Comparison of ENCODE assay signal across 12 cellular contexts in genomic region chr4:74768857-74769525, GRCh38. TPM values are rescaled to one million over a fixed set of nuclear protein-coding genes. Genes with fewer than 3 reads are reported as not detected.
A peak's percentile ranks its signal among the peaks of the same experiment; 100 is the strongest.
DNase-seq lines count a peak whose midpoint lies in the region; ATAC-seq and TF ChIP-seq lines count a peak whose summit lies in the region.
"Had no signal": no experiment of that assay in that cellular context is flagged by ENCODE, and none has a peak within 500 bp of the region (broad histone marks: within the 10 kb centered on the region; RNA-seq: fewer than 3 reads in every experiment).

No MANE protein-coding gene starts in this region.

- BruUV-seq in OCI-LY7 (replicated peaks; lab: Mats Ljungman, UMichigan), result no TSS peak

- H3K79me2 ChIP-seq in hepatocyte (no peaks in the 10 kb centered on the region), OCI-LY7 (ENCODE audit: insufficient read depth, low read depth, low read length) (no peaks in the 10 kb centered on the region)

- POLR2A ChIA-PET in OCI-LY7 (lab: Charles Lee), result no interaction called here

- CTCF ChIA-PET in OCI-LY7 (lab: Charles Lee; ENCODE audit: unreplicated experiment), result no interaction called here

- H3K9me2 ChIP-seq in hepatocyte (replicated peaks; ENCODE audit: insufficient read depth) (no peaks in the 10 kb centered on the region), OCI-LY7 (ENCODE audit: insufficient read depth, low read length) (no peaks in the 10 kb centered on the region)

- H3K4me1 ChIP-seq in hepatocyte (ENCODE audit: insufficient read depth), result no peaks in the 10 kb centered on the region
- no peaks in the 10 kb centered on the region for H3K4me1 ChIP-seq in OCI-LY7 (ENCODE audit: insufficient read depth, low read length, poor library complexity, severe bottlenecking)

- intact Hi-C loops in OCI-LY7 (cut with micrococcal nuclease; ENCODE audit: unreplicated experiment), result no loop called here

- H3K4me3 ChIP-seq in hepatocyte (no peak overlapping the region), OCI-LY7 (ENCODE audit: low read depth, low read length, poor library complexity, severe bottlenecking) (no peak overlapping the region)

- H3K9me3 ChIP-seq in hepatocyte (ENCODE audit: low read depth) (no peaks in the 10 kb centered on the region), OCI-LY7 (ENCODE audit: low read length) (no peaks in the 10 kb centered on the region)

- H3K36me3 ChIP-seq in hepatocyte (replicated peaks; ENCODE audit: insufficient read depth, low read depth) (no peaks in the 10 kb centered on the region), OCI-LY7 (ENCODE audit: insufficient read depth, low read length) (no peaks in the 10 kb centered on the region)

- peak; percentile 62 for ATAC-seq in HG02870 (IDR thresholded peaks at IDR 0.05; ENCODE audit: unreplicated experiment)
- ATAC-seq in HG03045 (IDR thresholded peaks at IDR 0.05; ENCODE audit: unreplicated experiment), result no peak

- WGBS in hepatocyte (ENCODE audit: low lambda C conversion rate, missing lambda C conversion rate), result 57% methylated on average over 2 of the region's 2 CpGs

- H4K20me1 ChIP-seq in hepatocyte (ENCODE audit: insufficient read depth, poor library complexity, severe bottlenecking), result no peaks in the 10 kb centered on the region
- H4K20me1 ChIP-seq in OCI-LY7 (ENCODE audit: insufficient read depth, low read length), result no peaks in the 10 kb centered on the region

- DNase-seq in SW480 (ENCODE audit: low spot score) (peak; percentile 5), hepatocyte (ENCODE audit: low spot score) (peak; percentile 45), OCI-LY7 (ENCODE audit: low spot score) (no peak)
- no peak for DNase-seq in activated effector memory CD4-positive, alpha-beta T cell treated with anti-CD3 and anti-CD28 coated beads, Interleukin-2, amount 50 U/mL, for 16 hours
- DNase-seq in activated naive CD4-positive, alpha-beta T cell treated with Interleukin-2 at 50 U/mL for 16 hours, result no peak
- DNase-seq: activated naive CD8-positive, alpha-beta T cell treated with anti-CD3 and anti-CD28 coated beads for 36 hours; stimulated activated CD4-positive, alpha-beta T cell treated with anti-CD3 and anti-CD28 coated beads, Interleukin-4, amount 100 ng/mL, for 1 hour; T-helper 1 cell had no signal

- H3K4me2 ChIP-seq in hepatocyte (no peak overlapping the region), OCI-LY7 (ENCODE audit: low read length) (no peak overlapping the region)

- H2AFZ ChIP-seq in hepatocyte (peak overlapping the region; percentile 9), OCI-LY7 (ENCODE audit: low read length) (no peak overlapping the region)

- TF ChIP-seq CTCF in C4-2B (conservative IDR thresholded peaks at IDR 0.05), result peak; percentile 25
- TF ChIP-seq CTCF in hepatocyte (IDR thresholded peaks at IDR 0.05; ENCODE audit: poor library complexity), result no peak
- no peak for TF ChIP-seq CTCF in OCI-LY7 (conservative IDR thresholded peaks at IDR 0.05; ENCODE audit: low read length)

- no peaks in the 10 kb centered on the region for H3K27me3 ChIP-seq in hepatocyte

- H3K27ac ChIP-seq in C4-2B (no peak overlapping the region; the same call in 1 of the 2 replicates), hepatocyte (peak overlapping the region; percentile 48), OCI-LY7 (ENCODE audit: low read depth, low read length, poor library complexity, severe bottlenecking) (no peak overlapping the region)

RNA-seq across cellular contexts. Expression of gene BTC, which starts 25.3 kb away (rescaled TPM):
- total RNA-seq in hepatocyte, result 1.7 and 2.5 TPM in 2 replicates
- 0.21 and 2.0 TPM in 2 replicates for polyA plus RNA-seq in hepatocyte
- not detected in 2 replicates for total RNA-seq in OCI-LY7 (2014; rRNA removed; shearing (Covaris generic))
- not detected in 2 replicates for total RNA-seq in OCI-LY7 (2022)
- total RNA-seq: activated naive CD8-positive, alpha-beta T cell treated with anti-CD3 and anti-CD28 coated beads for 36 hours had no signal
- polyA plus RNA-seq: CD14-positive monocyte had no signal

Comparison
In these comparisons a context has a peak if more than half of its experiments do, and no peak if none do; other contexts are left out.
1. DNase-seq: peak in SW480 (single experiment) and hepatocyte (single experiment); none in activated effector memory CD4-positive, alpha-beta T cell treated with anti-CD3 and anti-CD28 coated beads, Interleukin-2, amount 50 U/mL, for 16 hours (single experiment), OCI-LY7 (single experiment) and activated naive CD4-positive, alpha-beta T cell treated with Interleukin-2 at 50 U/mL for 16 hours (single experiment).